ENCODE assay signal across 1 cellular context in genomic region chr17:48604770-48605329, GRCh38.
TF ChIP-seq lines count a peak whose summit lies in the region.

TSS of gene HOXB6 (minus strand) at chr17:48604986. CDS start at chr17:48598150, 6,836 bp downstream.

TF ChIP-seq in HCT116, 20 proteins besides CTCF, POLR2A, EP300 and RAD21 (continued from another document):
- TF ChIP-seq JUND (IDR thresholded peaks at IDR 0.05): no peak
- TF ChIP-seq ZFX (IDR thresholded peaks at IDR 0.05): no peak
- TF ChIP-seq EZH2phosphoT487 (IDR thresholded peaks at IDR 0.05; ENCODE audit: borderline replicate concordance): no peak
- TF ChIP-seq, protein P1, sequence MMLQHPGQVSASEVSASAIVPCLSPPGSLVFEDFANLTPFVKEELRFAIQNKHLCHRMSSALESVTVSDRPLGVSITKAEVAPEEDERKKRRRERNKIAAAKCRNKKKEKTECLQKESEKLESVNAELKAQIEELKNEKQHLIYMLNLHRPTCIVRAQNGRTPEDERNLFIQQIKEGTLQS (IDR thresholded peaks at IDR 0.05): no peak
- no peak for TF ChIP-seq ELF1 (IDR thresholded peaks at IDR 0.05; ENCODE audit: borderline replicate concordance, low read depth)
- no peak for TF ChIP-seq SRF (IDR thresholded peaks at IDR 0.05; ENCODE audit: low read depth)
- TF ChIP-seq, protein P2, sequence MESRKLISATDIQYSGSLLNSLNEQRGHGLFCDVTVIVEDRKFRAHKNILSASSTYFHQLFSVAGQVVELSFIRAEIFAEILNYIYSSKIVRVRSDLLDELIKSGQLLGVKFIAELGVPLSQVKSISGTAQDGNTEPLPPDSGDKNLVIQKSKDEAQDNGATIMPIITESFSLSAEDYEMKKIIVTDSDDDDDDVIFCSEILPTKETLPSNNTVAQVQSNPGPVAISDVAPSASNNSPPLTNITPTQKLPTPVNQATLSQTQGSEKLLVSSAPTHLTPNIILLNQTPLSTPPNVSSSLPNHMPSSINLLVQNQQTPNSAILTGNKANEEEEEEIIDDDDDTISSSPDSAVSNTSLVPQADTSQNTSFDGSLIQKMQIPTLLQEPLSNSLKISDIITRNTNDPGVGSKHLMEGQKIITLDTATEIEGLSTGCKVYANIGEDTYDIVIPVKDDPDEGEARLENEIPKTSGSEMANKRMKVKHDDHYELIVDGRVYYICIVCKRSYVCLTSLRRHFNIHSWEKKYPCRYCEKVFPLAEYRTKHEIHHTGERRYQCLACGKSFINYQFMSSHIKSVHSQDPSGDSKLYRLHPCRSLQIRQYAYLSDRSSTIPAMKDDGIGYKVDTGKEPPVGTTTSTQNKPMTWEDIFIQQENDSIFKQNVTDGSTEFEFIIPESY (IDR thresholded peaks at IDR 0.05; ENCODE audit: extremely low read depth, insufficient replicate concordance, low read length): peak; percentile 1
